Comparison of ENCODE assay signal across 8 cellular contexts in the genomic region with DNA sequence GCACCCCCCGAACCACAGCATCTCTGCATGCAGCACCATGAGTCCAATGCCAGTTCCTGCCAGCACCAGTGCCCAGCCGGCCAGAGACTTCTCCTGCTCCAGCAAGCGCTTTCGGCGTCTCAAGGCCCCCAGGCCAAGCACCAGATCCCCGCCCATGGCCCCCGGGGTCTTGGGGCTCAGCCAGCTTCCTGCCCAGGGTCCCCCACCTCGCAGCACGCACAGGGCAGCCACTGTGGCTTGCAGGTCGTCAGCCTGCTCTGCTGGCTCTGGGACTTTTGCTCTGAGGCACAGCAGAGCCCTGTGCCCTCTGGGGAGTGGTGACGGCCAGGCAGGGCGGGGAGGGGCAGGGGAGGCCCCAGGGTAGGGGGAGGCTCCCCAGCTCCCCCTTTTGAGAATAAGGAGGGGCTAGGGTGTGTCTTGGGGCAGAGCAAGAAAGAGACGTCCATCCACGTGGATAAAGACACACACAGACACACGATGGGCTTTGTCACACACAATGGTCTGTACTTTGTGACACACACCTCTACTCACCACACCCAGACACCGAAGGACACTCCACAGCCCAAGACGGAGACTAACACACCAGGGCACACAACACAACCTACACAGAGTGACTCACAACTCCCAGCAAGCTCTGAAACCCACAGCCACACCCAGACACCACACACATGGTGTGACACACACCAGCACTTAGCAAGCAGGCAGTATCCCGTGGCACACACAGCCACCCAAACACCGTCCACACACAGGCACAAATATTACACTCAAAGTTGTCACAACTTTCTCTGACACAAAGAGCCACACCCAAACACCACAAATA. TPM values are rescaled to one million over a fixed set of nuclear protein-coding genes. Genes with fewer than 3 reads are reported as not detected.
DNase-seq lines count a peak whose midpoint lies in the region; ATAC-seq and TF ChIP-seq lines count a peak whose summit lies in the region.

TSS of gene KCNN4 (minus strand) at position 268 of the 820 bp plus-strand sequence. CDS start at position 156, 112 bp downstream.

- no peaks in the 10 kb centered on the region for H3K9me3 ChIP-seq in osteoblast (ENCODE audit: low read depth, low read length)

- peak within 1 kb of the TSS; percentile 71 for H3K4me3 ChIP-seq in osteoblast (ENCODE audit: insufficient read depth, low read length)

- no peaks in the 10 kb centered on the region for H3K27me3 ChIP-seq in osteoblast (ENCODE audit: insufficient read depth, low read length)

- H2AFZ ChIP-seq in osteoblast (ENCODE audit: low read length): peak within 1 kb of the TSS; percentile 58

- peaks cover 33% of the 10 kb centered on the region for H3K79me2 ChIP-seq in osteoblast (ENCODE audit: insufficient read depth, low read length)

- no peaks in the 10 kb centered on the region for H4K20me1 ChIP-seq in osteoblast (ENCODE audit: insufficient read depth, low read length)

- peak within 1 kb of the TSS; percentile 10 for H3K27ac ChIP-seq in osteoblast (ENCODE audit: low read depth, low read length)

- DNase-seq in EH (ENCODE audit: low read depth) (peak; percentile 45), UCSD-AML1 (lab: John Stamatoyannopoulos, UW; ENCODE audit: unreplicated experiment) (peak; percentile 64), osteoblast (ENCODE audit: insufficient read length, low spot score, missing footprints) (peak; percentile 93), NCI-H524 treated with DMSO at 0.1 percent for 48 hours (lab: John Stamatoyannopoulos, UW) (no peak), amniotic stem cell (lab: John Stamatoyannopoulos, UW) (no peak)
- peak; percentile 36 for DNase-seq in central memory CD4-positive, alpha-beta T cell

- no peak for TF ChIP-seq CTCF in osteoblast (IDR thresholded peaks at IDR 0.05; ENCODE audit: extremely low read depth, low read depth, low read length)

- ATAC-seq in HG03139 (IDR thresholded peaks at IDR 0.05; ENCODE audit: unreplicated experiment): peak; percentile 38
- ATAC-seq in HG03135 (IDR thresholded peaks at IDR 0.05; ENCODE audit: unreplicated experiment): no peak

- peaks cover 43% of the 10 kb centered on the region for H3K4me1 ChIP-seq in osteoblast (ENCODE audit: insufficient read depth, low read length)

- H3K36me3 ChIP-seq in osteoblast (ENCODE audit: insufficient read depth, low read length): no peaks in the 10 kb centered on the region

- peak within 1 kb of the TSS; percentile 72 for H3K4me2 ChIP-seq in osteoblast (ENCODE audit: insufficient read depth, low read length)

RNA-seq across cellular contexts. Expression of gene KCNN4, which starts in this region (rescaled TPM):
- 6.5 and 7.2 TPM in 2 replicates for total RNA-seq in osteoblast

Comparison
In these comparisons a context has a peak if more than half of its experiments do, and no peak if none do; other contexts are left out.
1. DNase-seq: peak in EH (single experiment), UCSD-AML1 (single experiment), central memory CD4-positive, alpha-beta T cell (single experiment) and osteoblast (single experiment); none in NCI-H524 treated with DMSO at 0.1 percent for 48 hours (single experiment) and amniotic stem cell (single experiment).